Comparison of ENCODE assay signal across 21 cellular contexts in the genomic region with DNA sequence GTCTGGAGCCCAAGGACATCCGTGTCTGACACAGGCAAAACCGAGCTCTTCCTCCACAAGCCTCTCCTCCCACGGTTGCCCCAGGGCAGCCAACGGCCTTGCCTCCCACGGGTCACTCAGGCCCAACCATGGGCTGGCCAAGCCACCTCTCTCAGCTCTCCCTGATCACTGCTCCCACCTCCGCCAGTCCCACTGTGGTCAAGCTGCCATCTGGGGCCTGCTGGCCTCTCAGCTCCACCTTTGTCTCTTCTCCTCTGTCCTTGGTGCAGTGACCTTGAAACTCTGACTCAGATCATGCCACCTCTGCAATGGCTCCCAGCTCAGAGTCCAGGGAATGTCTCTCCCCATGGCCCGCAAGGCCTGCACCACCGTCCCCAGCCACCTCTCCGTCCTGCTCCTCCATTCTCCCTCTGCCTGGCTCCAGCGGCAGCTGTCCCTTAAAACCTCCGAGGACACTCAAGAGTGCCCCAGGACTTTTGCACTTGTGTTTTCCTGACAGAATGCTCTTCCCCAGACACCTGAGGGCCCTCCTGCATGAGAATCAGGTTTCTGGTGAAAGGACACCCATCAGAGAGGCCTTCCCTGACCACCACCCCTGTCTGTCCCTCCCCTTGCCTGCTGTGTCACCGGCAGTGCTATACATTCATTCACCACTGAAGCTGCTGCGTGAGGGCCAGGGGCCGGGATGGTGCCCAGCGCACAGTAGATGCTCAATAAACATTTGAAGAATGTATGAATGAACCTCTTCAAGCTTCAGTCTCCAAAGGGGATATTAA.
"Had no signal": no experiment of that assay in that cellular context is flagged by ENCODE, and none has a peak within 500 bp of the region (broad histone marks: within the 10 kb centered on the region; RNA-seq: fewer than 3 reads in every experiment).

No MANE protein-coding gene starts in this region.

- H3K27me3 Mint-ChIP-seq: T-cell had no signal

- H3K36me3 ChIP-seq: uterus had no signal

- H3K27ac Mint-ChIP-seq: activated T-helper 1 cell treated with anti-CD3 and anti-CD28 coated beads, Interleukin-12 subunit alpha, Interleukin-12 subunit beta, Interleukin-2, Interleukin-4 antibody, amounts not matched to agents 30 ng/mL and 10 ng/mL and 1 ng/mL, durations not matched to agents 14 hours and 24 hours and 36 hours; natural killer cell; T-cell had no signal

- ATAC-seq: activated CD4-positive, CD25-positive, alpha-beta regulatory T cell treated with anti-CD3 and anti-CD28 coated beads, Interleukin-2, amount 50 U/mL, for 24 hours; left cardiac atrium; natural killer cell; SK-N-SH treated with all-trans-retinoic acid at 6 μM for 48 hours; T-cell had no signal

- DNase-seq: activated CD4-positive, alpha-beta T cell treated with anti-CD3 and anti-CD28 coated beads, Interleukin-2, amount 50 U/mL, for 4 hours; activated naive CD4-positive, alpha-beta T cell treated with Interleukin-2 at 50 U/mL for 16 hours; activated T-cell treated with anti-CD3 and anti-CD28 coated beads for 4 hours; effector memory CD4-positive, alpha-beta T cell; esophagus squamous epithelium; hippocampal formation; left cardiac atrium; natural killer cell; stimulated activated CD4-positive, alpha-beta T cell treated with anti-CD3 and anti-CD28 coated beads, Interleukin-12 subunit alpha, Interleukin-12 subunit beta, amount 100 ng/mL, for 4 hours; stimulated activated CD4-positive, alpha-beta T cell treated with anti-CD3 and anti-CD28 coated beads, Interleukin-1b, Interleukin-23, amount 100 ng/mL, for 48 hours; stimulated activated CD8-positive, alpha-beta memory T cell treated with anti-CD3 and anti-CD28 coated beads, Interleukin-4, amount 100 ng/mL, for 48 hours; stimulated activated naive CD4-positive, alpha-beta T cell; T-cell; T-helper 9 cell; uterus had no signal

- H3K9me3 ChIP-seq: esophagus squamous epithelium, tibial nerve, uterus had no signal

- H3K4me3 ChIP-seq: esophagus squamous epithelium, lung, tibial nerve, uterus had no signal

- FAIRE-seq: islet of Langerhans had no signal

- H3K4me3 Mint-ChIP-seq: activated T-helper 1 cell treated with anti-CD3 and anti-CD28 coated beads, Interleukin-12 subunit alpha, Interleukin-12 subunit beta, Interleukin-2, Interleukin-4 antibody, amounts not matched to agents 30 ng/mL and 10 ng/mL and 1 ng/mL, durations not matched to agents 14 hours and 24 hours and 36 hours; natural killer cell; T-cell had no signal

- H3K4me1 Mint-ChIP-seq: natural killer cell had no signal

- H3K9me3 Mint-ChIP-seq: activated T-helper 1 cell treated with anti-CD3 and anti-CD28 coated beads, Interleukin-12 subunit alpha, Interleukin-12 subunit beta, Interleukin-2, Interleukin-4 antibody, amounts not matched to agents 30 ng/mL and 10 ng/mL and 1 ng/mL, durations not matched to agents 14 hours and 24 hours and 36 hours; natural killer cell; T-cell had no signal

- H3K27ac ChIP-seq: esophagus squamous epithelium, tibial nerve, uterus had no signal

- H3K27me3 ChIP-seq: esophagus squamous epithelium, tibial nerve, uterus had no signal

- H3K36me3 Mint-ChIP-seq: natural killer cell had no signal
